12 cellular contexts compared by ENCODE assay signal in genomic region chr17:55303701-55304145, GRCh38. TPM values are rescaled to one million over a fixed set of nuclear protein-coding genes. Genes with fewer than 3 reads are reported as not detected.
DNase-seq lines count a peak whose midpoint lies in the region; ATAC-seq, FAIRE-seq and TF ChIP-seq lines count a peak whose summit lies in the region.
"Had no signal": no experiment of that assay in that cellular context is flagged by ENCODE, and none has a peak within 500 bp of the region (broad histone marks: within the 10 kb centered on the region; RNA-seq: fewer than 3 reads in every experiment).

No MANE protein-coding gene starts in this region.

- H3K27me3 Mint-ChIP-seq in endothelial cell (ENCODE audit: unreplicated experiment) = peaks cover 4% of the 10 kb centered on the region

- H3K36me3 ChIP-seq in IMR-90 (ENCODE audit: control insufficient read depth, insufficient read depth, low read length) (no peaks in the 10 kb centered on the region), GM12878 (ENCODE audit: control insufficient read depth in 2 of 2, insufficient read depth in 2 of 2, low read length in 1 of 2) (no peaks in the 10 kb centered on the region)
- H3K36me3 ChIP-seq: colonic mucosa had no signal

- H3K9ac ChIP-seq in IMR-90 (ENCODE audit: low read depth, low read length) = no peak overlapping the region
- no peak overlapping the region for H3K9ac ChIP-seq in GM12878 (ENCODE audit: control insufficient read depth, insufficient read depth, low read length)

- ATAC-seq in IMR-90 (ENCODE audit: low read depth) (no peak; the same call in 1 of the 2 replicates), GM12878 (peak; percentile 71), GM21526 (IDR thresholded peaks at IDR 0.05; ENCODE audit: low FRiP score, unreplicated experiment) (no peak)

- no peak overlapping the region for H3K4me3 Mint-ChIP-seq in endothelial cell (ENCODE audit: unreplicated experiment)
- H3K4me3 Mint-ChIP-seq: activated naive CD4-positive, alpha-beta T cell treated with anti-CD3 and anti-CD28 coated beads for 36 hours had no signal

- H4K20me1 ChIP-seq in IMR-90 (ENCODE audit: insufficient read depth, low read length) = no peaks in the 10 kb centered on the region
- no peaks in the 10 kb centered on the region for H4K20me1 ChIP-seq in GM12878 (ENCODE audit: control insufficient read depth, insufficient read depth)

- H3K9me3 ChIP-seq in IMR-90 (ENCODE audit: control insufficient read depth, insufficient read depth, low read length) (no peaks in the 10 kb centered on the region), GM12878 (replicated peaks; ENCODE audit: control insufficient read depth, insufficient read depth, low read length) (no peaks in the 10 kb centered on the region)
- H3K9me3 ChIP-seq: colonic mucosa had no signal

- no peak overlapping the region for H2AK9ac ChIP-seq in IMR-90 (replicated peaks; ENCODE audit: low read depth, low read length, poor library complexity)

- H3K14ac ChIP-seq in IMR-90 (replicated peaks; ENCODE audit: low read depth, low read length) = no peak overlapping the region

- TF ChIP-seq POLR2A in IMR-90 (IDR thresholded peaks at IDR 0.05; ENCODE audit: low read depth, low read length) = no peak
- no peak for TF ChIP-seq POLR2A in GM12878 (IDR thresholded peaks at IDR 0.05; ENCODE audit: low read depth, low read length)

- H3K9me1 ChIP-seq in IMR-90 (ENCODE audit: insufficient read depth, low read length) = no peaks in the 10 kb centered on the region

- no peak overlapping the region for H2BK5ac ChIP-seq in IMR-90 (ENCODE audit: low read depth, low read length, poor library complexity, severe bottlenecking)

- in situ Hi-C loops in IMR-90 (cut with MboI; ENCODE audit: low sequenced_read_pairs) = loop anchor here (5.0 kb wide), 1 partner anchor 311 kb away; no protein-coding TSS in a partner anchor
- in situ Hi-C loops in GM12878 (cut with MboI) = no loop called here

- intact Hi-C loops in IMR-90 (cut with micrococcal nuclease) = no loop called here
- intact Hi-C loops in GM12878 (cut with micrococcal nuclease; ENCODE audit: unreplicated experiment) = no loop called here

- H3K27ac ChIP-seq in IMR-90 (ENCODE audit: insufficient read depth, low read length) = no peak overlapping the region
- no peak overlapping the region for H3K27ac ChIP-seq in GM12878 (ENCODE audit: control insufficient read depth, insufficient read depth)
- H3K27ac ChIP-seq: colonic mucosa had no signal

- H3K27me3 ChIP-seq in IMR-90 (ENCODE audit: control insufficient read depth, insufficient read depth, low read length) (peaks cover 2% of the 10 kb centered on the region), GM12878 (replicated peaks in 1 of 2; ENCODE audit: control insufficient read depth in 2 of 2, insufficient read depth in 2 of 2, low read length in 1 of 2) (no peaks in the 10 kb centered on the region; a peak in 1 of 4 replicates)
- H3K27me3 ChIP-seq: colonic mucosa had no signal

- H3K56ac ChIP-seq in IMR-90 (ENCODE audit: extremely low read depth, insufficient read depth, low read length) = no peak overlapping the region

- H2AFZ ChIP-seq in IMR-90 (replicated peaks; ENCODE audit: low read length, poor library complexity) (no peak overlapping the region), GM12878 (ENCODE audit: control insufficient read depth, low read depth, low read length) (no peak overlapping the region)

- H4K91ac ChIP-seq in IMR-90 (ENCODE audit: insufficient read depth, low read depth, low read length) = no peak overlapping the region

- H3K36me3 Mint-ChIP-seq in endothelial cell (ENCODE audit: low read depth, unreplicated experiment) = no peaks in the 10 kb centered on the region

- BruUV-seq in IMR-90 (replicated peaks; lab: Mats Ljungman, UMichigan) (no TSS peak), GM12878 (replicated peaks; lab: Mats Ljungman, UMichigan) (no TSS peak)

- H3K27ac Mint-ChIP-seq in endothelial cell (ENCODE audit: unreplicated experiment) = no peak overlapping the region
- H3K27ac Mint-ChIP-seq: activated naive CD4-positive, alpha-beta T cell treated with anti-CD3 and anti-CD28 coated beads for 36 hours had no signal

- H3K79me2 ChIP-seq in GM12878 (ENCODE audit: control insufficient read depth, insufficient read depth, low read length) = no peaks in the 10 kb centered on the region

- POLR2A ChIA-PET in IMR-90 (lab: Charles Lee; ENCODE audit: unreplicated experiment) (no interaction called here), GM12878 (lab: Charles Lee) (interaction anchor here (0.7 kb wide), 1 partner anchor 22 kb away, joined by 3 read pairs; no protein-coding TSS in a partner anchor)

- no peak overlapping the region for H2AK5ac ChIP-seq in IMR-90 (ENCODE audit: low read depth, low read length)

- SMC1A ChIA-PET in GM12878 (lab: Charles Lee; ENCODE audit: uncharacterized antibody, unreplicated experiment) = interaction anchor here (0.8 to 1.5 kb wide), 6 partner anchors 10 to 310 kb away, joined by 3 to 9 read pairs (median 3); no protein-coding TSS in a partner anchor

- TF ChIP-seq CTCF in IMR-90 (conservative IDR thresholded peaks at IDR 0.05; ENCODE audit: low read depth, low read length) (peak; percentile 19; the same call in 1 of the 2 replicates), GM12878 (IDR thresholded peaks at IDR 0.05 in 2 of 3, conservative IDR thresholded peaks at IDR 0.05 in 1 of 3; ENCODE audit: control insufficient read depth in 2 of 3, extremely low read depth in 1 of 3, insufficient read depth in 1 of 3, low read depth in 3 of 3, low read length in 3 of 3) (no peak), endothelial cell (IDR thresholded peaks at IDR 0.05; ENCODE audit: unreplicated experiment) (no peak)

- H3K4ac ChIP-seq in IMR-90 (ENCODE audit: low read depth, low read length) = no peak overlapping the region

- H3K79me1 ChIP-seq in IMR-90 (ENCODE audit: low read depth in 1 of 2, low read length in 2 of 2) = no peaks in the 10 kb centered on the region

- dilution Hi-C loops in IMR-90 (cut with HindIII; ENCODE audit: low sequenced_read_pairs, unreplicated experiment) = no loop called here

- H3K4me1 ChIP-seq in IMR-90 (ENCODE audit: control insufficient read depth, insufficient read depth, low read length) (no peaks in the 10 kb centered on the region), GM12878 (ENCODE audit: control insufficient read depth, insufficient read depth, low read length) (no peaks in the 10 kb centered on the region)
- H3K4me1 ChIP-seq: colonic mucosa had no signal

- H3K9me3 Mint-ChIP-seq in endothelial cell (ENCODE audit: unreplicated experiment) = no peaks in the 10 kb centered on the region
- H3K9me3 Mint-ChIP-seq: activated naive CD4-positive, alpha-beta T cell treated with anti-CD3 and anti-CD28 coated beads for 36 hours had no signal

- no peak overlapping the region for H2BK20ac ChIP-seq in IMR-90 (ENCODE audit: low read depth, low read length)

- no peak for TF ChIP-seq RAD21 in IMR-90 (IDR thresholded peaks at IDR 0.05; ENCODE audit: low read length)
- TF ChIP-seq RAD21 in GM12878 (IDR thresholded peaks at IDR 0.05; ENCODE audit: insufficient read depth, low read depth, low read length) = no peak

- no peak overlapping the region for H2BK120ac ChIP-seq in IMR-90 (ENCODE audit: low read depth, low read length)

- DNase-seq in ELR (ENCODE audit: low read depth) = peak; percentile 46
- DNase-seq in IMR-90 = peak; percentile 13
- DNase-seq in GM12878 (ENCODE audit: low read depth, low spot score) = no peak
- DNase-seq in kidney tubule cell (ENCODE audit: low spot score) = peak; percentile 7
- DNase-seq in DMS153 (lab: John Stamatoyannopoulos, UW) = no peak
- DNase-seq in endothelial cell (ENCODE audit: low spot score) = no peak
- DNase-seq in stimulated activated CD4-positive, alpha-beta T cell treated with anti-CD3 and anti-CD28 coated beads, Interleukin-4, amount 100 ng/mL, for 4 hours = no peak
- DNase-seq: activated naive CD4-positive, alpha-beta T cell treated with anti-CD3 and anti-CD28 coated beads for 36 hours; colonic mucosa; NCI-H1417; NCI-H524 had no signal

- FAIRE-seq in GM12878 (lab: Jason Lieb, UNC) = no peak

- H2BK15ac ChIP-seq in IMR-90 (ENCODE audit: low read depth, low read length) = no peak overlapping the region

- RAD21 ChIA-PET in GM12878 (lab: Charles Lee; ENCODE audit: unreplicated experiment) = no interaction called here

- no peak overlapping the region for H4K8ac ChIP-seq in IMR-90 (ENCODE audit: low read depth in 2 of 2, low read length in 2 of 2)

- no peak overlapping the region for H3K23ac ChIP-seq in IMR-90 (ENCODE audit: low read depth, low read length)

- WGBS in IMR-90 (ENCODE audit: extremely low coverage in 2 of 2, insufficient read length in 1 of 2), 2 experiments = 78% methylated on average over 1 of the region's 7 CpGs; no CpG with 5 or more reads in 1 of the 2 experiments
- 16% methylated on average over 7 of the region's 7 CpGs for WGBS in GM12878 (ENCODE audit: insufficient coverage, insufficient replicate concordance, low lambda C conversion rate, missing lambda C conversion rate)

- TF ChIP-seq EP300 in GM12878 (IDR thresholded peaks at IDR 0.05; ENCODE audit: borderline replicate concordance in 1 of 2, control insufficient read depth in 1 of 2, low read depth in 2 of 2, low read length in 2 of 2) = no peak

- CTCF ChIA-PET in IMR-90 (lab: Yijun Ruan, JAX) = interaction anchor here (0.6 kb wide), 1 partner anchor 644 kb away, joined by 3 read pairs; no protein-coding TSS in a partner anchor
- CTCF ChIA-PET in GM12878 (lab: Yijun Ruan, JAX) = interaction anchor here (0.9 to 1.7 kb wide), 10 partner anchors 9 to 311 kb away, joined by 3 to 7 read pairs (median 3); no protein-coding TSS in a partner anchor

- H3K18ac ChIP-seq in IMR-90 (ENCODE audit: low read depth, low read length) = no peak overlapping the region

- H4K5ac ChIP-seq in IMR-90 (ENCODE audit: low read depth, low read length) = no peak overlapping the region

- H3K4me2 ChIP-seq in IMR-90 (ENCODE audit: low read depth, low read length) = no peak overlapping the region
- H3K4me2 ChIP-seq in GM12878 (ENCODE audit: control insufficient read depth, insufficient read depth) = no peak overlapping the region

- peaks cover 10% of the 10 kb centered on the region for H3K4me1 Mint-ChIP-seq in endothelial cell (ENCODE audit: unreplicated experiment)

- H3K4me3 ChIP-seq in IMR-90 (ENCODE audit: insufficient read depth, low read depth, low read length) = no peak overlapping the region
- H3K4me3 ChIP-seq in GM12878 = no peak overlapping the region
- H3K4me3 ChIP-seq: colonic mucosa had no signal

RNA-seq across cellular contexts. Expression of gene HLF, which starts 39.0 kb away (rescaled TPM):
- 0.18 TPM in 1 of 2 replicates, not detected in the other for total RNA-seq in IMR-90 (2012; rRNA removed)
- not detected in 2 replicates for polyA plus RNA-seq in IMR-90 (2012; rRNA removed)
- polyA plus RNA-seq in IMR-90 (2012; cell fraction: cytosol; rRNA removed) = not detected in 2 replicates
- polyA plus RNA-seq in IMR-90 (2012; cell fraction: nucleus; rRNA removed; ENCODE audit: low replicate concordance) = not detected in 2 replicates
- 0.19 TPM in 1 of 2 replicates, not detected in the other for total RNA-seq in GM12878 (2013; cell fraction: nucleolus; rRNA removed)
- total RNA-seq in GM12878 (2014; rRNA removed) = 0.11 TPM in 1 of 2 replicates, not detected in the other
- total RNA-seq in GM12878 (2014; rRNA removed; fragmentation: Illumina TruSeq; extraction: Trizol) = 0.09 and 0.31 TPM in 2 replicates
- total RNA-seq in GM12878 (2021) = 0.13 and 0.26 TPM in 2 replicates
- polyA plus RNA-seq in GM12878 (2011; ENCODE audit: low read depth) = not detected
- 0.07 and 0.12 TPM in 2 replicates for polyA plus RNA-seq in GM12878 (2011; rRNA removed)
- 0.13 and 0.23 TPM in 2 replicates for polyA plus RNA-seq in GM12878 (2011; cell fraction: cytosol; rRNA removed)
- 0.12 and 0.15 TPM in 2 replicates for polyA plus RNA-seq in GM12878 (2011; cell fraction: nucleus; rRNA removed)
- polyA plus RNA-seq in GM12878 (2012) = 0.08 and 0.11 TPM in 2 replicates
- 0.04 TPM in 1 of 2 replicates, not detected in the other for polyA plus RNA-seq in GM12878 (2014; fragmentation: Illumina TruSeq; extraction: Trizol)
- not detected for polyA plus RNA-seq in GM12878 (2014; fragmentation: Nextera tagmentation; extraction: Ambion mirVana)
- polyA plus RNA-seq in GM12878 (2014; rRNA removed) = 0.01 and 0.42 TPM in 2 replicates
- polyA plus RNA-seq in GM12878 (2016; fragmentation: Nextera tagmentation; extraction: Ambion mirVana) = under 1 TPM; 0.20 to 0.33 TPM
- polyA minus RNA-seq in GM12878 (2011; rRNA and poly(A)+ RNA removed) = 0.22 and 0.93 TPM in 2 replicates
- not detected in 2 replicates for polyA minus RNA-seq in GM12878 (2011; cell fraction: cytosol; rRNA and poly(A)+ RNA removed)
- polyA minus RNA-seq in GM12878 (2011; cell fraction: nucleus; rRNA and poly(A)+ RNA removed) = not detected in 2 replicates
- total RNA-seq in endothelial cell (ENCODE audit: unreplicated experiment) = not detected

Comparison
In these comparisons a context has a peak if more than half of its experiments do, and no peak if none do; other contexts are left out.
1. DNase-seq: peak in ELR (single experiment), IMR-90 (single experiment) and kidney tubule cell (single experiment); none in GM12878 (single experiment), DMS153 (single experiment), endothelial cell (single experiment) and stimulated activated CD4-positive, alpha-beta T cell treated with anti-CD3 and anti-CD28 coated beads, Interleukin-4, amount 100 ng/mL, for 4 hours (0 of 2).